In genomic region chr2:38692636-38693318, GRCh38 we compare ENCODE assay signal across 11 cellular contexts. TPM values are rescaled to one million over a fixed set of nuclear protein-coding genes. Genes with fewer than 3 reads are reported as not detected.
DNase-seq lines count a peak whose midpoint lies in the region; ATAC-seq, FAIRE-seq and TF ChIP-seq lines count a peak whose summit lies in the region.
"Had no signal": no experiment of that assay in that cellular context is flagged by ENCODE, and none has a peak within 500 bp of the region (broad histone marks: within the 10 kb centered on the region; RNA-seq: fewer than 3 reads in every experiment).

No MANE protein-coding gene starts in this region.

- intact Hi-C loops in pancreas (cut with DNase I) = no loop called here

- WGBS in pancreas, 2 donors = 29 to 30% methylated on average over 8 of the region's 8 CpGs

- H3K9me3 ChIP-seq in pancreas = no peaks in the 10 kb centered on the region
- H3K9me3 ChIP-seq: SJSA1 had no signal

- no peaks in the 10 kb centered on the region for H3K36me3 ChIP-seq in pancreas
- H3K36me3 ChIP-seq: SJSA1 had no signal

- H3K4me1 ChIP-seq in pancreas = peaks cover 31 to 55% (median 50%) of the 10 kb centered on the region in 3 donors

- H3K4me3 ChIP-seq in pancreas = no peak overlapping the region
- H3K4me3 ChIP-seq: GM12878, SJSA1 had no signal

- peak; percentile 8 for DNase-seq in Daoy (ENCODE audit: low read depth)
- peak; percentile 35 for DNase-seq in NCI-H226
- peak; percentile 84 for DNase-seq in cerebellum (ENCODE audit: low spot score)
- DNase-seq in pancreas = peak; percentile 77 to 92 (median 88)
- DNase-seq in SKM-1 treated with dmso at 0.1 percent for 144 hours (lab: John Stamatoyannopoulos, UW; ENCODE audit: unreplicated experiment) = no peak
- DNase-seq in NCI-H345 treated with DMSO at 0.1 percent for 48 hours (lab: John Stamatoyannopoulos, UW; ENCODE audit: unreplicated experiment) = no peak
- DNase-seq: activated CD4-positive, alpha-beta T cell treated with anti-CD3 and anti-CD28 coated beads, Interleukin-2, amount 50 U/mL, for 4 hours; amniotic stem cell had no signal

- peak overlapping the region in 3 of 4 donors; percentile 20 to 74 (median 71) for H3K27ac ChIP-seq in pancreas
- H3K27ac ChIP-seq: SJSA1 had no signal

- no peak for TF ChIP-seq CTCF in pancreas (IDR thresholded peaks at IDR 0.05)

- ATAC-seq in pancreas = peak; percentile 94 to 95 (median 95)
- ATAC-seq in HG02852 (IDR thresholded peaks at IDR 0.05; ENCODE audit: unreplicated experiment) = no peak
- ATAC-seq: GM12878 had no signal

- FAIRE-seq in pancreas (lab: Jason Lieb, UNC) = no peak
- FAIRE-seq: GM12878 had no signal

- no peaks in the 10 kb centered on the region for H3K27me3 ChIP-seq in pancreas
- H3K27me3 ChIP-seq: SJSA1 had no signal

RNA-seq across cellular contexts. Expression of gene GALM, which starts 26.9 kb away (rescaled TPM):
- total RNA-seq in Daoy (2014; rRNA removed; shearing (Covaris generic)) = 3.3 and 3.6 TPM in 2 replicates
- total RNA-seq in cerebellum = 8.4 TPM
- total RNA-seq in pancreas = 10 to 100 TPM in 1 of 6 donors, 1 to 10 TPM in 5; 6.3 to 10.9 (median 7.4) TPM
- 1 to 10 TPM; 5.4 to 7.6 TPM for polyA plus RNA-seq in pancreas

RNA-seq across cellular contexts. Expression of gene SRSF7, which starts 58.4 kb away (rescaled TPM):
- 377 and 534 TPM in 2 replicates for total RNA-seq in Daoy (2014; rRNA removed; shearing (Covaris generic))
- 109 TPM for total RNA-seq in cerebellum
- 10 to 100 TPM; 27.4 to 60.8 (median 39.9) TPM for total RNA-seq in pancreas
- polyA plus RNA-seq in pancreas = 100 to 1,000 TPM in 1 of 2 donors, 10 to 100 TPM in 1; 75.4 to 119 TPM

Comparison
In these comparisons a context has a peak if more than half of its experiments do, and no peak if none do; other contexts are left out.
1. DNase-seq: peak in Daoy (single experiment), NCI-H226 (single experiment), cerebellum (single experiment) and pancreas (6 of 6); none in SKM-1 treated with dmso at 0.1 percent for 144 hours (single experiment) and NCI-H345 treated with DMSO at 0.1 percent for 48 hours (single experiment).